In genomic region chr1:220962031-220962751, GRCh38 we compare ENCODE assay signal across 11 cellular contexts.
DNase-seq lines count a peak whose midpoint lies in the region; ATAC-seq, FAIRE-seq and TF ChIP-seq lines count a peak whose summit lies in the region.
"Had no signal": no experiment of that assay in that cellular context is flagged by ENCODE, and none has a peak within 500 bp of the region (broad histone marks: within the 10 kb centered on the region; RNA-seq: fewer than 3 reads in every experiment).

No MANE protein-coding gene starts in this region.

- H3K36me3 Mint-ChIP-seq in stimulated activated naive B cell treated with anti-CD40 and anti-IgM and Interleukin-4, amounts not matched to agents 10 μg/mL and 1 μg/mL and 100 μg/mL, for 72 hours, result peaks cover 8% of the 10 kb centered on the region in 2 donors

- no peak for TF ChIP-seq CTCF in RWPE1 (conservative IDR thresholded peaks at IDR 0.05; ENCODE audit: low read depth)

- CTCF ChIA-PET in RWPE1 (lab: Yijun Ruan, JAX), result interaction anchor here (0.6 kb wide), 1 partner anchor 1330 kb away, joined by 10 read pairs; no protein-coding TSS in a partner anchor

- intact Hi-C loops in posterior cingulate gyrus (cut with DNase I), result no loop called here

- peak; percentile 9 for DNase-seq in H54 (ENCODE audit: insufficient read length, low spot score)
- DNase-seq in RWPE1 (ENCODE audit: low spot score), result peak; percentile 41
- peak; percentile 97 for DNase-seq in fibroblast of peridontal ligament (ENCODE audit: extremely low read depth)
- DNase-seq in stimulated activated naive B cell treated with anti-CD40 and anti-IgM and Interleukin-4, amounts not matched to agents 10 μg/mL and 1 μg/mL and 100 μg/mL, for 72 hours, result peak; percentile 43
- DNase-seq in posterior cingulate gyrus, result no peak
- DNase-seq: GDM1; stimulated activated CD4-positive, alpha-beta T cell treated with anti-CD3 and anti-CD28 coated beads, Interleukin-12 subunit alpha, Interleukin-12 subunit beta, amount 100 ng/mL, for 4 hours; stomach had no signal

- H3K27ac Mint-ChIP-seq in stimulated activated naive B cell treated with anti-CD40 and anti-IgM and Interleukin-4, amounts not matched to agents 10 μg/mL and 1 μg/mL and 100 μg/mL, for 72 hours, result no peak overlapping the region
- H3K27ac Mint-ChIP-seq: activated CD4-positive, alpha-beta T cell treated with anti-CD3 and anti-CD28 coated beads, Interleukin-2, amount 10 ng/mL, durations not matched to agents 24 days and 14 days had no signal

- POLR2A ChIA-PET in RWPE1 (lab: Yijun Ruan, JAX; ENCODE audit: low non-redundant PET), result no interaction called here

- no peak overlapping the region for H3K4me3 Mint-ChIP-seq in stimulated activated naive B cell treated with anti-CD40 and anti-IgM and Interleukin-4, amounts not matched to agents 10 μg/mL and 1 μg/mL and 100 μg/mL, for 72 hours
- H3K4me3 Mint-ChIP-seq: activated CD4-positive, alpha-beta T cell treated with anti-CD3 and anti-CD28 coated beads, Interleukin-2, amount 10 ng/mL, durations not matched to agents 24 days and 14 days had no signal

- peaks cover 10 to 22% of the 10 kb centered on the region in 2 donors for H3K4me1 Mint-ChIP-seq in stimulated activated naive B cell treated with anti-CD40 and anti-IgM and Interleukin-4, amounts not matched to agents 10 μg/mL and 1 μg/mL and 100 μg/mL, for 72 hours
- H3K4me1 Mint-ChIP-seq: activated CD4-positive, alpha-beta T cell treated with anti-CD3 and anti-CD28 coated beads, Interleukin-2, amount 10 ng/mL, durations not matched to agents 24 days and 14 days had no signal

- no peak overlapping the region for H3K27ac ChIP-seq in RWPE1
- H3K27ac ChIP-seq: stomach had no signal

- peaks cover 4 to 9% of the 10 kb centered on the region in 2 donors for H3K9me3 Mint-ChIP-seq in stimulated activated naive B cell treated with anti-CD40 and anti-IgM and Interleukin-4, amounts not matched to agents 10 μg/mL and 1 μg/mL and 100 μg/mL, for 72 hours
- H3K9me3 Mint-ChIP-seq: activated CD4-positive, alpha-beta T cell treated with anti-CD3 and anti-CD28 coated beads, Interleukin-2, amount 10 ng/mL, durations not matched to agents 24 days and 14 days had no signal

- ATAC-seq in stimulated activated naive B cell treated with anti-CD40 and anti-IgM and Interleukin-4, amounts not matched to agents 10 μg/mL and 1 μg/mL and 100 μg/mL, for 72 hours (replicated peaks), result peak; percentile 98
- no peak for ATAC-seq in GM18519 (IDR thresholded peaks at IDR 0.05; ENCODE audit: low FRiP score, unreplicated experiment)
- no peak for ATAC-seq in GM19463 (IDR thresholded peaks at IDR 0.05; ENCODE audit: unreplicated experiment)

- peak; percentile 20 for FAIRE-seq in H54 (lab: Jason Lieb, UNC)

- no peak for TF ChIP-seq POLR2A in H54 (IDR thresholded peaks at IDR 0.05; ENCODE audit: low read depth, low read length)

- H3K27me3 Mint-ChIP-seq in stimulated activated naive B cell treated with anti-CD40 and anti-IgM and Interleukin-4, amounts not matched to agents 10 μg/mL and 1 μg/mL and 100 μg/mL, for 72 hours, result peaks cover 0 to 4% of the 10 kb centered on the region in 2 donors
- H3K27me3 Mint-ChIP-seq: activated CD4-positive, alpha-beta T cell treated with anti-CD3 and anti-CD28 coated beads, Interleukin-2, amount 10 ng/mL, durations not matched to agents 24 days and 14 days had no signal

Comparison
In these comparisons a context has a peak if more than half of its experiments do, and no peak if none do; other contexts are left out.
1. DNase-seq: peak in H54 (single experiment), RWPE1 (single experiment), fibroblast of peridontal ligament (single experiment) and stimulated activated naive B cell treated with anti-CD40 and anti-IgM and Interleukin-4, amounts not matched to agents 10 μg/mL and 1 μg/mL and 100 μg/mL, for 72 hours (single experiment); none in posterior cingulate gyrus (0 of 10).
2. ATAC-seq: peak in stimulated activated naive B cell treated with anti-CD40 and anti-IgM and Interleukin-4, amounts not matched to agents 10 μg/mL and 1 μg/mL and 100 μg/mL, for 72 hours (2 of 2); none in GM18519 (single experiment) and GM19463 (single experiment).